Comparison of ENCODE assay signal across 1 cellular context in the genomic region with DNA sequence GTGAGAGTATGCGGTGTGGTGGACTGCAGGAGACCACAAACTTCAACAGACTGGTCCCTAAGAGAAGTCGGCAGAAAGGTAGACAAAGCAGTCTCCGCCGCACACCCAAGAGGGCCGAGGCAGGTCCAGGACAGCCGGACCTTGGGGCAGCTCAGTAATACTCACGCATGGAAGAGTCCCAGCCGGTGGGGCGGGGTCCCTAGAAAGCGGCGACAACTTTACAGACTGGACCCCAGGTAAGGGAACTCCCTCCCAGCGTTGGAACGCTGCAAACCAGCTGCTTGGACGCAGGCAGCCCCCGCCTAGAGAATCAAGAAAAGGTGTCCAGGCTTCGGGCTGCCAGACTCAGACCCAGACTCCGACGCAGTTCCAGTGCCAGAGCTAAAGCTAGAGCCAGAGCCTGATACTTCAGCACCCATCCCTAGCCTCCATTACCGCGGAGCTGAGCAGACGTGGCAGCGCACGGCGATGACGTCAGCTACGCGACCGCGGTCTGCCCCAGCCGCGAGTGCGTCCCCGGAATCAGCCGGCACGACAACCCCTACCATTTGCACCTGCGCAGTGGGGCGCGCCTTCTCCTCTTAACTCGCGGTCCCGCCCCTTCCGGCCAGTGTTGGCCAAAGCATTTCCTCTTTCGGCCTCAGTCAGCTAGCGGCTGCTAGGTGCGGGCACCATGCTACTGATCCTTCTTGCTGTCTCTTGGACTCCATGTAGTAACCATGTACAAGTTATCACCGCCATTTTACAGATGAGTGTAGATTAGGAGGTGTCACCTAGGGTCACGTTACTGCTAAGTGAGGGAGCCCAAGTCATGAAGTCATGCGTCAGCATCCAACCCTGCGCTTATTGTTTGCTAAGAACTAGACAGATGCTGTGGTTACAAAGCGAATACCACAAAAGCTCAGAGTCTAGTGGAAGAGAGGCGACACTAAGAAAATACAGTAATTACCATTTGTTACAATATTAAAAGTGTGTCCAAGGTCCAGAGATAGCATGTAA.
TF ChIP-seq lines count a peak whose summit lies in the region.

A gene with protein sequence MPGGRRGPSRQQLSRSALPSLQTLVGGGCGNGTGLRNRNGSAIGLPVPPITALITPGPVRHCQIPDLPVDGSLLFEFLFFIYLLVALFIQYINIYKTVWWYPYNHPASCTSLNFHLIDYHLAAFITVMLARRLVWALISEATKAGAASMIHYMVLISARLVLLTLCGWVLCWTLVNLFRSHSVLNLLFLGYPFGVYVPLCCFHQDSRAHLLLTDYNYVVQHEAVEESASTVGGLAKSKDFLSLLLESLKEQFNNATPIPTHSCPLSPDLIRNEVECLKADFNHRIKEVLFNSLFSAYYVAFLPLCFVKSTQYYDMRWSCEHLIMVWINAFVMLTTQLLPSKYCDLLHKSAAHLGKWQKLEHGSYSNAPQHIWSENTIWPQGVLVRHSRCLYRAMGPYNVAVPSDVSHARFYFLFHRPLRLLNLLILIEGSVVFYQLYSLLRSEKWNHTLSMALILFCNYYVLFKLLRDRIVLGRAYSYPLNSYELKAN (minus strand): TSS at position 445 of the 999 bp plus-strand sequence. CDS start 1,541 bp downstream, outside the sequence.

TF ChIP-seq in GM12878, 131 proteins besides CTCF, POLR2A, EP300 and RAD21 (continued from another document and continues in another):
- TF ChIP-seq, protein P1, sequence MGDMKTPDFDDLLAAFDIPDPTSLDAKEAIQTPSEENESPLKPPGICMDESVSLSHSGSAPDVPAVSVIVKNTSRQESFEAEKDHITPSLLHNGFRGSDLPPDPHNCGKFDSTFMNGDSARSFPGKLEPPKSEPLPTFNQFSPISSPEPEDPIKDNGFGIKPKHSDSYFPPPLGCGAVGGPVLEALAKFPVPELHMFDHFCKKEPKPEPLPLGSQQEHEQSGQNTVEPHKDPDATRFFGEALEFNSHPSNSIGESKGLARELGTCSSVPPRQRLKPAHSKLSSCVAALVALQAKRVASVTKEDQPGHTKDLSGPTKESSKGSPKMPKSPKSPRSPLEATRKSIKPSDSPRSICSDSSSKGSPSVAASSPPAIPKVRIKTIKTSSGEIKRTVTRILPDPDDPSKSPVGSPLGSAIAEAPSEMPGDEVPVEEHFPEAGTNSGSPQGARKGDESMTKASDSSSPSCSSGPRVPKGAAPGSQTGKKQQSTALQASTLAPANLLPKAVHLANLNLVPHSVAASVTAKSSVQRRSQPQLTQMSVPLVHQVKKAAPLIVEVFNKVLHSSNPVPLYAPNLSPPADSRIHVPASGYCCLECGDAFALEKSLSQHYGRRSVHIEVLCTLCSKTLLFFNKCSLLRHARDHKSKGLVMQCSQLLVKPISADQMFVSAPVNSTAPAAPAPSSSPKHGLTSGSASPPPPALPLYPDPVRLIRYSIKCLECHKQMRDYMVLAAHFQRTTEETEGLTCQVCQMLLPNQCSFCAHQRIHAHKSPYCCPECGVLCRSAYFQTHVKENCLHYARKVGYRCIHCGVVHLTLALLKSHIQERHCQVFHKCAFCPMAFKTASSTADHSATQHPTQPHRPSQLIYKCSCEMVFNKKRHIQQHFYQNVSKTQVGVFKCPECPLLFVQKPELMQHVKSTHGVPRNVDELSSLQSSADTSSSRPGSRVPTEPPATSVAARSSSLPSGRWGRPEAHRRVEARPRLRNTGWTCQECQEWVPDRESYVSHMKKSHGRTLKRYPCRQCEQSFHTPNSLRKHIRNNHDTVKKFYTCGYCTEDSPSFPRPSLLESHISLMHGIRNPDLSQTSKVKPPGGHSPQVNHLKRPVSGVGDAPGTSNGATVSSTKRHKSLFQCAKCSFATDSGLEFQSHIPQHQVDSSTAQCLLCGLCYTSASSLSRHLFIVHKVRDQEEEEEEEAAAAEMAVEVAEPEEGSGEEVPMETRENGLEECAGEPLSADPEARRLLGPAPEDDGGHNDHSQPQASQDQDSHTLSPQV (IDR thresholded peaks at IDR 0.05) = no peak
- TF ChIP-seq, protein P2, sequence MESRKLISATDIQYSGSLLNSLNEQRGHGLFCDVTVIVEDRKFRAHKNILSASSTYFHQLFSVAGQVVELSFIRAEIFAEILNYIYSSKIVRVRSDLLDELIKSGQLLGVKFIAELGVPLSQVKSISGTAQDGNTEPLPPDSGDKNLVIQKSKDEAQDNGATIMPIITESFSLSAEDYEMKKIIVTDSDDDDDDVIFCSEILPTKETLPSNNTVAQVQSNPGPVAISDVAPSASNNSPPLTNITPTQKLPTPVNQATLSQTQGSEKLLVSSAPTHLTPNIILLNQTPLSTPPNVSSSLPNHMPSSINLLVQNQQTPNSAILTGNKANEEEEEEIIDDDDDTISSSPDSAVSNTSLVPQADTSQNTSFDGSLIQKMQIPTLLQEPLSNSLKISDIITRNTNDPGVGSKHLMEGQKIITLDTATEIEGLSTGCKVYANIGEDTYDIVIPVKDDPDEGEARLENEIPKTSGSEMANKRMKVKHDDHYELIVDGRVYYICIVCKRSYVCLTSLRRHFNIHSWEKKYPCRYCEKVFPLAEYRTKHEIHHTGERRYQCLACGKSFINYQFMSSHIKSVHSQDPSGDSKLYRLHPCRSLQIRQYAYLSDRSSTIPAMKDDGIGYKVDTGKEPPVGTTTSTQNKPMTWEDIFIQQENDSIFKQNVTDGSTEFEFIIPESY (IDR thresholded peaks at IDR 0.05) = no peak
- TF ChIP-seq SIX5 (IDR thresholded peaks at IDR 0.05; ENCODE audit: low read depth, low read length, severe bottlenecking) (peak; percentile 52), TBL1XR1 (IDR thresholded peaks at IDR 0.05; ENCODE audit: low read depth, low read length) (peak; percentile 84), NFYA (IDR thresholded peaks at IDR 0.05; ENCODE audit: borderline replicate concordance, low read depth, low read length) (no peak), MTA3 (IDR thresholded peaks at IDR 0.05; ENCODE audit: borderline replicate concordance, low read length) (no peak; the same call in 1 of the 2 replicates), FOXM1 (IDR thresholded peaks at IDR 0.05; ENCODE audit: low read depth, low read length) (peak; percentile 36; the same call in 1 of the 2 replicates), GATAD2B (conservative IDR thresholded peaks at IDR 0.05; ENCODE audit: low read depth) (0 out of 2 replicates have a peak, but pooled peaks have one; percentile 14), TCF7 (IDR thresholded peaks at IDR 0.05; ENCODE audit: borderline replicate concordance) (no peak), HDAC6 (IDR thresholded peaks at IDR 0.05; ENCODE audit: unreplicated experiment) (peak; percentile 43), CREM (IDR thresholded peaks at IDR 0.05; ENCODE audit: low read depth) (peak; percentile 100), NR2F1 (conservative IDR thresholded peaks at IDR 0.05) (peak; percentile 78), TARDBP (IDR thresholded peaks at IDR 0.05; ENCODE audit: borderline replicate concordance) (peak; percentile 60; the same call in 1 of the 2 replicates), RCOR1 (conservative IDR thresholded peaks at IDR 0.05; ENCODE audit: low read depth, low read length) (no peak; the same call in 1 of the 2 replicates), TAF1 (IDR thresholded peaks at IDR 0.05; ENCODE audit: borderline replicate concordance, low read depth, low read length) (peak; percentile 97), RELA (IDR thresholded peaks at IDR 0.05; ENCODE audit: borderline replicate concordance, partially characterized antibody) (peak; percentile 93), SRF (IDR thresholded peaks at IDR 0.05; ENCODE audit: low read depth in 2 of 2, low read length in 2 of 2) (peak; percentile 74 to 95; a peak in 3 of 4 replicates), IKZF2 (IDR thresholded peaks at IDR 0.05) (peak; percentile 39 to 43; a peak in 2 of 4 replicates), POLR2AphosphoS5 (IDR thresholded peaks at IDR 0.05; ENCODE audit: low read length) (peak; percentile 98), MEF2A (IDR thresholded peaks at IDR 0.05; ENCODE audit: insufficient read depth, low read depth, low read length) (0 out of 2 replicates have a peak, but pooled peaks have one; percentile 33), ZNF622 (IDR thresholded peaks at IDR 0.05) (no peak), EZH2 (IDR thresholded peaks at IDR 0.05; ENCODE audit: borderline replicate concordance, control insufficient read depth, low read depth, low read length) (no peak), ZNF217 (IDR thresholded peaks at IDR 0.05) (no peak), WRNIP1 (IDR thresholded peaks at IDR 0.05; ENCODE audit: borderline replicate concordance, low read depth, low read length) (peak; percentile 92; the same call in 1 of the 2 replicates), FOXK2 (IDR thresholded peaks at IDR 0.05) (no peak), RFX5 (IDR thresholded peaks at IDR 0.05; ENCODE audit: low read depth, low read length) (peak; percentile 56; the same call in 1 of the 2 replicates), MYC (IDR thresholded peaks at IDR 0.05; ENCODE audit: insufficient read depth, insufficient read length, insufficient replicate concordance, low read length, severe bottlenecking) (peak; percentile 83), POU2F2 (IDR thresholded peaks at IDR 0.05; ENCODE audit: borderline replicate concordance, low read depth, low read length) (peak; percentile 86; the same call in 2 of the 3 replicates), KAT2A (conservative IDR thresholded peaks at IDR 0.05; ENCODE audit: control insufficient read depth, low read depth, low read length) (no peak), MTA2 (IDR thresholded peaks at IDR 0.05; ENCODE audit: low read depth) (peak; percentile 68; the same call in 1 of the 2 replicates), CBX5 (IDR thresholded peaks at IDR 0.05; ENCODE audit: low read depth) (no peak; the same call in 1 of the 2 replicates), ZNF384 (IDR thresholded peaks at IDR 0.05; ENCODE audit: borderline replicate concordance, low read depth, low read length) (no peak), ETV6 (conservative IDR thresholded peaks at IDR 0.05 in 1 of 2, IDR thresholded peaks at IDR 0.05 in 1 of 2; ENCODE audit: borderline replicate concordance in 1 of 2, low read depth in 1 of 2) (no peak; a peak in 1 of 4 replicates)
- TF ChIP-seq, protein P3, sequence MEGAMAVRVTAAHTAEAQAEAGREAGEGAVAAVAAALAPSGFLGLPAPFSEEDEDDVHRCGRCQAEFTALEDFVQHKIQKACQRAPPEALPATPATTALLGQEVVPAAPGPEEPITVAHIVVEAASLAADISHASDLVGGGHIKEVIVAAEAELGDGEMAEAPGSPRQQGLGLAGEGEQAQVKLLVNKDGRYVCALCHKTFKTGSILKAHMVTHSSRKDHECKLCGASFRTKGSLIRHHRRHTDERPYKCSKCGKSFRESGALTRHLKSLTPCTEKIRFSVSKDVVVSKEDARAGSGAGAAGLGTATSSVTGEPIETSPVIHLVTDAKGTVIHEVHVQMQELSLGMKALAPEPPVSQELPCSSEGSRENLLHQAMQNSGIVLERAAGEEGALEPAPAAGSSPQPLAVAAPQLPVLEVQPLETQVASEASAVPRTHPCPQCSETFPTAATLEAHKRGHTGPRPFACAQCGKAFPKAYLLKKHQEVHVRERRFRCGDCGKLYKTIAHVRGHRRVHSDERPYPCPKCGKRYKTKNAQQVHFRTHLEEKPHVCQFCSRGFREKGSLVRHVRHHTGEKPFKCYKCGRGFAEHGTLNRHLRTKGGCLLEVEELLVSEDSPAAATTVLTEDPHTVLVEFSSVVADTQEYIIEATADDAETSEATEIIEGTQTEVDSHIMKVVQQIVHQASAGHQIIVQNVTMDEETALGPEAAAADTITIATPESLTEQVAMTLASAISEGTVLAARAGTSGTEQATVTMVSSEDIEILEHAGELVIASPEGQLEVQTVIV (IDR thresholded peaks at IDR 0.05; ENCODE audit: borderline replicate concordance, partially characterized antibody) = peak; percentile 72
- TF ChIP-seq, protein P4, sequence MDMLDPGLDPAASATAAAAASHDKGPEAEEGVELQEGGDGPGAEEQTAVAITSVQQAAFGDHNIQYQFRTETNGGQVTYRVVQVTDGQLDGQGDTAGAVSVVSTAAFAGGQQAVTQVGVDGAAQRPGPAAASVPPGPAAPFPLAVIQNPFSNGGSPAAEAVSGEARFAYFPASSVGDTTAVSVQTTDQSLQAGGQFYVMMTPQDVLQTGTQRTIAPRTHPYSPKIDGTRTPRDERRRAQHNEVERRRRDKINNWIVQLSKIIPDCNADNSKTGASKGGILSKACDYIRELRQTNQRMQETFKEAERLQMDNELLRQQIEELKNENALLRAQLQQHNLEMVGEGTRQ (IDR thresholded peaks at IDR 0.05; ENCODE audit: borderline replicate concordance, low read depth, low read length) = no peak; the same call in 1 of the 2 replicates
- TF ChIP-seq, protein P5, sequence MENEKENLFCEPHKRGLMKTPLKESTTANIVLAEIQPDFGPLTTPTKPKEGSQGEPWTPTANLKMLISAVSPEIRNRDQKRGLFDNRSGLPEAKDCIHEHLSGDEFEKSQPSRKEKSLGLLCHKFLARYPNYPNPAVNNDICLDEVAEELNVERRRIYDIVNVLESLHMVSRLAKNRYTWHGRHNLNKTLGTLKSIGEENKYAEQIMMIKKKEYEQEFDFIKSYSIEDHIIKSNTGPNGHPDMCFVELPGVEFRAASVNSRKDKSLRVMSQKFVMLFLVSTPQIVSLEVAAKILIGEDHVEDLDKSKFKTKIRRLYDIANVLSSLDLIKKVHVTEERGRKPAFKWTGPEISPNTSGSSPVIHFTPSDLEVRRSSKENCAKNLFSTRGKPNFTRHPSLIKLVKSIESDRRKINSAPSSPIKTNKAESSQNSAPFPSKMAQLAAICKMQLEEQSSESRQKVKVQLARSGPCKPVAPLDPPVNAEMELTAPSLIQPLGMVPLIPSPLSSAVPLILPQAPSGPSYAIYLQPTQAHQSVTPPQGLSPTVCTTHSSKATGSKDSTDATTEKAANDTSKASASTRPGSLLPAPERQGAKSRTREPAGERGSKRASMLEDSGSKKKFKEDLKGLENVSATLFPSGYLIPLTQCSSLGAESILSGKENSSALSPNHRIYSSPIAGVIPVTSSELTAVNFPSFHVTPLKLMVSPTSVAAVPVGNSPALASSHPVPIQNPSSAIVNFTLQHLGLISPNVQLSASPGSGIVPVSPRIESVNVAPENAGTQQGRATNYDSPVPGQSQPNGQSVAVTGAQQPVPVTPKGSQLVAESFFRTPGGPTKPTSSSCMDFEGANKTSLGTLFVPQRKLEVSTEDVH (IDR thresholded peaks at IDR 0.05; ENCODE audit: low read depth, partially characterized antibody) = peak; percentile 71
- TF ChIP-seq, protein P6, sequence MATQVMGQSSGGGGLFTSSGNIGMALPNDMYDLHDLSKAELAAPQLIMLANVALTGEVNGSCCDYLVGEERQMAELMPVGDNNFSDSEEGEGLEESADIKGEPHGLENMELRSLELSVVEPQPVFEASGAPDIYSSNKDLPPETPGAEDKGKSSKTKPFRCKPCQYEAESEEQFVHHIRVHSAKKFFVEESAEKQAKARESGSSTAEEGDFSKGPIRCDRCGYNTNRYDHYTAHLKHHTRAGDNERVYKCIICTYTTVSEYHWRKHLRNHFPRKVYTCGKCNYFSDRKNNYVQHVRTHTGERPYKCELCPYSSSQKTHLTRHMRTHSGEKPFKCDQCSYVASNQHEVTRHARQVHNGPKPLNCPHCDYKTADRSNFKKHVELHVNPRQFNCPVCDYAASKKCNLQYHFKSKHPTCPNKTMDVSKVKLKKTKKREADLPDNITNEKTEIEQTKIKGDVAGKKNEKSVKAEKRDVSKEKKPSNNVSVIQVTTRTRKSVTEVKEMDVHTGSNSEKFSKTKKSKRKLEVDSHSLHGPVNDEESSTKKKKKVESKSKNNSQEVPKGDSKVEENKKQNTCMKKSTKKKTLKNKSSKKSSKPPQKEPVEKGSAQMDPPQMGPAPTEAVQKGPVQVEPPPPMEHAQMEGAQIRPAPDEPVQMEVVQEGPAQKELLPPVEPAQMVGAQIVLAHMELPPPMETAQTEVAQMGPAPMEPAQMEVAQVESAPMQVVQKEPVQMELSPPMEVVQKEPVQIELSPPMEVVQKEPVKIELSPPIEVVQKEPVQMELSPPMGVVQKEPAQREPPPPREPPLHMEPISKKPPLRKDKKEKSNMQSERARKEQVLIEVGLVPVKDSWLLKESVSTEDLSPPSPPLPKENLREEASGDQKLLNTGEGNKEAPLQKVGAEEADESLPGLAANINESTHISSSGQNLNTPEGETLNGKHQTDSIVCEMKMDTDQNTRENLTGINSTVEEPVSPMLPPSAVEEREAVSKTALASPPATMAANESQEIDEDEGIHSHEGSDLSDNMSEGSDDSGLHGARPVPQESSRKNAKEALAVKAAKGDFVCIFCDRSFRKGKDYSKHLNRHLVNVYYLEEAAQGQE (IDR thresholded peaks at IDR 0.05; ENCODE audit: low read depth, low read length) = peak; percentile 42; the same call in 1 of the 2 replicates
